20 cellular contexts compared by ENCODE assay signal in the genomic region with DNA sequence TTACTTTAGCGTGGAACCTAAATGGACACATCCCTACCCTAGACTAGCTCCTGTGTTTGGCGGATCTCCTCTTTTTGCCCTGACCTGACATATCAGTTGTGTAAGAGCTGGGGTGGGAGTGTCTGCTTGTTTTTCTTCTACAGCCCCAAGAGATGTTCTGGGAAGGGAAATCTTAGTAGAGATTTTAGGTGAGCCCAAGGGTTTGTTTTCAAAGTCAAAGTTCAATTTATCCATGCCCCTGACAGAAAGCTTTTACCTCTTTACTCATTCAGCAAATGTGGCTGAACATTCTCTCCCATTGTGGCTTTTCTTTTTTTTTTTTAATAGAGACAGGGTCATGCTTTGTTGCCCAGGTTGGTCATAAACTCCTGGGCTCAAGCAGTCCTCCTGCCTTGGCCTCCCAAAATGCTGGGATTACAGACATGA. TPM values are rescaled to one million over a fixed set of nuclear protein-coding genes. Genes with fewer than 3 reads are reported as not detected.
DNase-seq lines count a peak whose midpoint lies in the region; ATAC-seq and TF ChIP-seq lines count a peak whose summit lies in the region.
"Had no signal": no experiment of that assay in that cellular context is flagged by ENCODE, and none has a peak within 500 bp of the region (broad histone marks: within the 10 kb centered on the region; RNA-seq: fewer than 3 reads in every experiment).

No MANE protein-coding gene starts in this region.

- no peak overlapping the region for H3K4ac ChIP-seq in mesenchymal stem cell (ENCODE audit: low read depth in 1 of 2, low read length in 2 of 2)

- intact Hi-C loops in MCF 10A (cut with micrococcal nuclease): loop anchor here (5.0 to 10.0 kb wide), 2 partner anchors 37 to 335 kb away; a partner anchor contains a TSS
- intact Hi-C loops in mammary epithelial cell (cut with micrococcal nuclease): loop anchor here (10.0 kb wide), 3 partner anchors 115 to 445 kb away; a partner anchor contains a TSS
- intact Hi-C loops in right lobe of liver (cut with DNase I): no loop called here

- POLR2A ChIA-PET in MCF 10A (lab: Yijun Ruan, JAX): interaction anchor here (0.6 to 1.2 kb wide), 3 partner anchors 19 to 36 kb away, joined by 3 read pairs; a partner anchor contains a TSS

- no peak overlapping the region for H3K23ac ChIP-seq in mesenchymal stem cell (ENCODE audit: low read length in 2 of 2)

- H3K9me3 ChIP-seq in mammary epithelial cell (replicated peaks; ENCODE audit: insufficient read depth, low read length): no peaks in the 10 kb centered on the region
- no peaks in the 10 kb centered on the region for H3K9me3 ChIP-seq in right lobe of liver
- H3K9me3 ChIP-seq in mesenchymal stem cell (ENCODE audit: control insufficient read depth, low read length): no peaks in the 10 kb centered on the region

- no peak overlapping the region for H3K4me3 Mint-ChIP-seq in MCF 10A (ENCODE audit: unreplicated experiment)
- H3K4me3 Mint-ChIP-seq: B cell, GM23338 had no signal

- H2AK5ac ChIP-seq in mesenchymal stem cell (ENCODE audit: low read length, severe bottlenecking): no peak overlapping the region

- H3K79me2 ChIP-seq in mammary epithelial cell (ENCODE audit: insufficient read depth, low read length): no peaks in the 10 kb centered on the region

- no peak overlapping the region for H3K27ac ChIP-seq in mammary epithelial cell (ENCODE audit: insufficient read depth, low read depth, low read length)
- H3K27ac ChIP-seq in right lobe of liver: peak overlapping the region in 2 of 3 donors; percentile 6 to 69
- no peak overlapping the region for H3K27ac ChIP-seq in mesenchymal stem cell (ENCODE audit: low read length, poor library complexity, severe bottlenecking)

- H3K4me2 ChIP-seq in mammary epithelial cell (ENCODE audit: insufficient read depth, low read depth, low read length) (no peak overlapping the region), mesenchymal stem cell (ENCODE audit: low read length, poor library complexity, severe bottlenecking) (no peak overlapping the region)
- H3K4me2 ChIP-seq: GM23338 had no signal

- H2BK120ac ChIP-seq in mesenchymal stem cell (ENCODE audit: low read depth, low read length): no peak overlapping the region

- H3K9ac ChIP-seq in mammary epithelial cell (ENCODE audit: insufficient read depth, low read length): no peak overlapping the region
- H3K9ac ChIP-seq in mesenchymal stem cell (ENCODE audit: low read length): no peak overlapping the region

- H3K36me3 ChIP-seq in mammary epithelial cell (ENCODE audit: insufficient read depth, low read length): no peaks in the 10 kb centered on the region
- no peaks in the 10 kb centered on the region for H3K36me3 ChIP-seq in right lobe of liver
- peaks cover 0 to 2% of the 10 kb centered on the region in 2 experiments for H3K36me3 ChIP-seq in mesenchymal stem cell (ENCODE audit: control insufficient read depth in 1 of 2, insufficient read depth in 2 of 2, low read depth in 1 of 2, low read length in 2 of 2)

- no peaks in the 10 kb centered on the region for H4K20me1 ChIP-seq in mammary epithelial cell (ENCODE audit: insufficient read depth, low read length)

- H3K4me1 ChIP-seq in mammary epithelial cell (ENCODE audit: insufficient read depth, low read length) (peaks cover 31% of the 10 kb centered on the region), right lobe of liver (peaks cover 0 to 62% (median 15%) of the 10 kb centered on the region in 4 donors), mesenchymal stem cell (ENCODE audit: control insufficient read depth, insufficient read depth, low read depth, low read length) (no peaks in the 10 kb centered on the region)

- WGBS in mammary epithelial cell (ENCODE audit: low coverage, missing lambda C conversion rate): 13% methylated on average over 2 of the region's 2 CpGs
- 35% methylated on average over 2 of the region's 2 CpGs for WGBS in right lobe of liver (ENCODE audit: insufficient coverage, low coverage, low lambda C conversion rate, missing lambda C conversion rate)
- no CpG with 5 or more reads among the region's 2 CpGs for WGBS in mesenchymal stem cell

- no peak overlapping the region for H3K18ac ChIP-seq in mesenchymal stem cell (ENCODE audit: low read depth in 1 of 2, low read length in 2 of 2)

- H2BK15ac ChIP-seq in mesenchymal stem cell (ENCODE audit: low read depth, poor library complexity, severe bottlenecking): no peak overlapping the region

- H2AFZ ChIP-seq in mammary epithelial cell (ENCODE audit: low read depth, low read length): no peak overlapping the region
- H2AFZ ChIP-seq in mesenchymal stem cell (ENCODE audit: low read depth, low read length): no peak overlapping the region
- H2AFZ ChIP-seq: GM23338 had no signal

- no peak overlapping the region for H3K27ac Mint-ChIP-seq in MCF 10A (ENCODE audit: low read depth, unreplicated experiment)
- H3K27ac Mint-ChIP-seq in activated naive CD4-positive, alpha-beta T cell treated with anti-CD3 and anti-CD28 coated beads, Interleukin-2, amount 50 U/mL, for 72 hours: no peak overlapping the region
- H3K27ac Mint-ChIP-seq: B cell, GM23338 had no signal

- in situ Hi-C loops in mammary epithelial cell (cut with MboI; ENCODE audit: low sequenced_read_pairs in 2 of 2): loop anchor here in 1 of 2 donors (5.0 kb wide), 1 partner anchor 52 kb away; no protein-coding TSS in a partner anchor

- no peak overlapping the region for H4K8ac ChIP-seq in mesenchymal stem cell (ENCODE audit: low read length)

- dilution Hi-C loops in mammary epithelial cell (cut with HindIII; ENCODE audit: low sequenced_read_pairs): no loop called here

- H4K91ac ChIP-seq in mesenchymal stem cell (ENCODE audit: low read length): no peak overlapping the region

- no peaks in the 10 kb centered on the region for H3K27me3 Mint-ChIP-seq in MCF 10A (ENCODE audit: insufficient read depth, unreplicated experiment)
- H3K27me3 Mint-ChIP-seq: B cell had no signal

- CTCF ChIA-PET in MCF 10A (lab: Yijun Ruan, JAX): interaction anchor here (0.6 to 1.6 kb wide), 2 partner anchors 224 to 552 kb away, joined by 3 to 4 read pairs; no protein-coding TSS in a partner anchor
- CTCF ChIA-PET in mammary epithelial cell (lab: Charles Lee; ENCODE audit: low non-redundant PET): no interaction called here

- ATAC-seq in right lobe of liver: peak; percentile 85 to 89 (median 87)
- no peak for ATAC-seq in activated naive CD4-positive, alpha-beta T cell treated with anti-CD3 and anti-CD28 coated beads, Interleukin-2, amount 50 U/mL, for 72 hours
- ATAC-seq: GM23338 had no signal

- no peaks in the 10 kb centered on the region for H3K9me3 Mint-ChIP-seq in MCF 10A (ENCODE audit: unreplicated experiment)
- H3K9me3 Mint-ChIP-seq in activated naive CD4-positive, alpha-beta T cell treated with anti-CD3 and anti-CD28 coated beads, Interleukin-2, amount 50 U/mL, for 72 hours: no peaks in the 10 kb centered on the region
- H3K9me3 Mint-ChIP-seq: GM23338 had no signal

- no peak for TF ChIP-seq POLR2A in right lobe of liver (IDR thresholded peaks at IDR 0.05)

- H2BK12ac ChIP-seq in mesenchymal stem cell (ENCODE audit: low read length in 2 of 2): no peak overlapping the region

- BruUV-seq in MCF 10A (replicated peaks; lab: Mats Ljungman, UMichigan): no TSS peak
- no TSS peak for BruUV-seq in mammary epithelial cell (replicated peaks; lab: Mats Ljungman, UMichigan)

- no peaks in the 10 kb centered on the region for H3K79me1 ChIP-seq in mesenchymal stem cell (replicated peaks; ENCODE audit: low read length, poor library complexity, severe bottlenecking)

- peak; percentile 35 for DNase-seq in MCF 10A (ENCODE audit: unreplicated experiment)
- DNase-seq in mammary epithelial cell: no peak
- peak; percentile 19 for DNase-seq in epithelial cell of esophagus (ENCODE audit: low read depth)
- DNase-seq in right lobe of liver: peak in 1 of 3 donors; percentile 70
- no peak for DNase-seq in NCI-H1092 (lab: John Stamatoyannopoulos, UW)
- DNase-seq in NCI-H526 treated with DMSO at 0.1 percent for 48 hours (lab: John Stamatoyannopoulos, UW): no peak
- DNase-seq in activated naive CD4-positive, alpha-beta T cell treated with anti-CD3 and anti-CD28 coated beads, Interleukin-2, amount 50 U/mL, for 72 hours (ENCODE audit: low spot score in 2 of 2): no peak
- DNase-seq in mesenchymal stem cell: no peak
- DNase-seq: DMS153, GF-D8, HCEC 1CT, NCI-H1105, NCI-H1694, NCI-H2081 treated with DMSO at 0.1 percent for 48 hours, NCI-H774, Right ventricle myocardium superior had no signal

- TF ChIP-seq CTCF in MCF 10A (IDR thresholded peaks at IDR 0.05; ENCODE audit: unreplicated experiment) (no peak), mammary epithelial cell (conservative IDR thresholded peaks at IDR 0.05 in 1 of 2, IDR thresholded peaks at IDR 0.05 in 1 of 2; ENCODE audit: extremely low read depth in 1 of 2, insufficient read depth in 1 of 2, low read depth in 1 of 2, low read length in 2 of 2) (no peak), epithelial cell of esophagus (IDR thresholded peaks at IDR 0.05; ENCODE audit: insufficient read depth, low read depth, low read length, missing control alignments) (no peak), right lobe of liver (IDR thresholded peaks at IDR 0.05) (no peak)

- no peak overlapping the region for H3K14ac ChIP-seq in mesenchymal stem cell (ENCODE audit: low read length in 2 of 2)

- H3K27me3 ChIP-seq in mammary epithelial cell (ENCODE audit: insufficient read depth, low read length): no peaks in the 10 kb centered on the region
- no peaks in the 10 kb centered on the region for H3K27me3 ChIP-seq in right lobe of liver
- no peaks in the 10 kb centered on the region for H3K27me3 ChIP-seq in mesenchymal stem cell (ENCODE audit: control insufficient read depth in 1 of 2, insufficient read depth in 1 of 2, low read length in 2 of 2)

- H3K4me1 Mint-ChIP-seq in MCF 10A (ENCODE audit: insufficient read depth, unreplicated experiment): peaks cover 10% of the 10 kb centered on the region
- H3K4me1 Mint-ChIP-seq: B cell, GM23338 had no signal

- H3K36me3 Mint-ChIP-seq in MCF 10A (ENCODE audit: insufficient read depth, unreplicated experiment): no peaks in the 10 kb centered on the region
- no peaks in the 10 kb centered on the region for H3K36me3 Mint-ChIP-seq in activated naive CD4-positive, alpha-beta T cell treated with anti-CD3 and anti-CD28 coated beads, Interleukin-2, amount 50 U/mL, for 72 hours

- H2BK5ac ChIP-seq in mesenchymal stem cell (ENCODE audit: low read depth, low read length, poor library complexity, severe bottlenecking): no peak overlapping the region

- H3K4me3 ChIP-seq in mammary epithelial cell (replicated peaks in 1 of 3; ENCODE audit: insufficient read depth in 1 of 3, low read depth in 2 of 3, low read length in 3 of 3): no peak overlapping the region
- no peak overlapping the region for H3K4me3 ChIP-seq in epithelial cell of esophagus (ENCODE audit: low read length)
- H3K4me3 ChIP-seq in right lobe of liver: no peak overlapping the region
- no peak overlapping the region for H3K4me3 ChIP-seq in mesenchymal stem cell (ENCODE audit: insufficient read depth in 1 of 2, low read depth in 1 of 2, low read length in 2 of 2)
- H3K4me3 ChIP-seq: GM23338 had no signal

RNA-seq across cellular contexts. Expression of a gene that starts 7.3 kb away (rescaled TPM):
- 43.1 and 65.3 TPM in 2 replicates for total RNA-seq in MCF 10A (2022)
- total RNA-seq in mammary epithelial cell: 10 to 100 TPM; 23.3 to 27.0 TPM
- polyA plus RNA-seq in mammary epithelial cell: 17.9 TPM
- 57.0 TPM for polyA minus RNA-seq in mammary epithelial cell
- 10 to 100 TPM; 16.1 to 32.1 (median 22.4) TPM for total RNA-seq in right lobe of liver
- 10 to 100 TPM; 48.7 to 56.4 TPM for total RNA-seq in activated naive CD4-positive, alpha-beta T cell treated with anti-CD3 and anti-CD28 coated beads, Interleukin-2, amount 50 U/mL, for 72 hours
- polyA plus RNA-seq in mesenchymal stem cell (2013, experiment 1 of 2): 8.9 TPM
- polyA plus RNA-seq in mesenchymal stem cell (2013, experiment 2 of 2): 7.9 TPM

RNA-seq across cellular contexts. Expression of a gene that starts 28.0 kb away (rescaled TPM):
- total RNA-seq in MCF 10A (2022): 1.7 and 3.2 TPM in 2 replicates
- 10 to 100 TPM; 12.5 to 16.2 TPM for total RNA-seq in mammary epithelial cell
- 11.7 TPM for polyA plus RNA-seq in mammary epithelial cell
- polyA minus RNA-seq in mammary epithelial cell: 13.3 TPM
- total RNA-seq in right lobe of liver: 10 to 100 TPM in 5 of 6 experiments, 1 to 10 TPM in 1; 8.8 to 26.7 (median 14.9) TPM
- total RNA-seq in activated naive CD4-positive, alpha-beta T cell treated with anti-CD3 and anti-CD28 coated beads, Interleukin-2, amount 50 U/mL, for 72 hours: 1 to 10 TPM; 1.3 to 1.6 TPM
- polyA plus RNA-seq in mesenchymal stem cell (2013, experiment 1 of 2): 165 TPM
- 158 TPM for polyA plus RNA-seq in mesenchymal stem cell (2013, experiment 2 of 2)

RNA-seq across cellular contexts. Expression of a gene that starts 35.6 kb away (rescaled TPM):
- total RNA-seq in MCF 10A (2022) (not detected in 2 replicates), mammary epithelial cell (not detected), right lobe of liver (not detected)
- polyA plus RNA-seq in mammary epithelial cell: not detected
- polyA minus RNA-seq in mammary epithelial cell: not detected
- under 1 TPM; 0.66 to 0.89 TPM for total RNA-seq in activated naive CD4-positive, alpha-beta T cell treated with anti-CD3 and anti-CD28 coated beads, Interleukin-2, amount 50 U/mL, for 72 hours
- polyA plus RNA-seq in mesenchymal stem cell (2013, experiment 1 of 2): not detected
- not detected for polyA plus RNA-seq in mesenchymal stem cell (2013, experiment 2 of 2)
- total RNA-seq: GM23338, M059J, NCI-H460, Right ventricle myocardium superior had no signal

Comparison
In these comparisons a context has a peak if more than half of its experiments do, and no peak if none do; other contexts are left out.
1. DNase-seq: peak in MCF 10A (single experiment) and epithelial cell of esophagus (single experiment); none in mammary epithelial cell (single experiment), NCI-H1092 (single experiment), NCI-H526 treated with DMSO at 0.1 percent for 48 hours (single experiment), activated naive CD4-positive, alpha-beta T cell treated with anti-CD3 and anti-CD28 coated beads, Interleukin-2, amount 50 U/mL, for 72 hours (0 of 2) and mesenchymal stem cell (single experiment).
2. H3K27ac ChIP-seq: peak in right lobe of liver (2 of 3); none in mammary epithelial cell (single experiment) and mesenchymal stem cell (single experiment).
3. ATAC-seq: peak in right lobe of liver (4 of 4); none in activated naive CD4-positive, alpha-beta T cell treated with anti-CD3 and anti-CD28 coated beads, Interleukin-2, amount 50 U/mL, for 72 hours (0 of 2).
4. intact Hi-C loops: an anchor here in MCF 10A (5.0 to 10.0 kb wide) and mammary epithelial cell (10.0 kb wide); none called in right lobe of liver.